Comparison of ENCODE assay signal across 17 cellular contexts in the genomic region with DNA sequence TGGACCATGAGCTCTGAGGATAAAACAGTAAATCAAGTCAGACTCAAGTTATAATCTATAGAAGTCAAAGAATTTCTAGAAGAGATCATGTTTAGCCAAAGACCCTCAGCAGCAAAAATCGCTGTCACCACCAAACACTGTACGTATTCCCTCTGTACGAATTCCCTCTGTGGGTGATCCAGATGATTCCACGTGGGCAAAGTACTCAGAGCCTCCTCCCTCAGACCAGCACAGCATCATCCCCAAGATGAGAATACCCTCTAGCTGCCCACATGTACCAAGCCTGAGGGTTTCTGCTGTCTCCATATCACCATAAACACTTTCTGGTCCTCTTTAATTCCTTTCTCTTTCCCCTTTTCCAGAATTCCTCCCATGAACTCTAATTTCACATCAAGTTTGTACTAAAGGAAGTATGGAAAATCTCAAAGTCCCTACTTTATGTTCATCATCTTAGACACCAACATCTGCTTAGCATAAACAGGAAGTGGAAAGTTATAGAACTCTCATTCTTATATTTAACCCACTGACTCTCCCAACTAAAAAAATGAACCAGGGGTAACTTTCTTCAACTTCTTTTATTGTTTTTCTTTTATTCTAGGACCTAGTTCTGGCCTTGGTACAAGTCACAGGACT. TPM values are rescaled to one million over a fixed set of nuclear protein-coding genes. Genes with fewer than 3 reads are reported as not detected.
DNase-seq lines count a peak whose midpoint lies in the region; ATAC-seq and TF ChIP-seq lines count a peak whose summit lies in the region.
"Had no signal": no experiment of that assay in that cellular context is flagged by ENCODE, and none has a peak within 500 bp of the region (broad histone marks: within the 10 kb centered on the region; RNA-seq: fewer than 3 reads in every experiment).

No MANE protein-coding gene starts in this region.

- POLR2A ChIA-PET in activated CD4-positive, alpha-beta T cell treated with anti-CD3 and anti-CD28 coated beads for 36 hours (lab: Charles Lee) = no interaction called here
- POLR2A ChIA-PET in activated naive CD8-positive, alpha-beta T cell treated with anti-CD3 and anti-CD28 coated beads, Interleukin-2, amount 10 ng/mL, durations not matched to agents 7 days and 5 days (lab: Charles Lee) = interaction anchor here (0.8 to 2.6 kb wide), 5 partner anchors 9 to 99 kb away, joined by 3 to 7 read pairs (median 4); a partner anchor contains a TSS

- intact Hi-C loops in activated CD4-positive, alpha-beta T cell treated with anti-CD3 and anti-CD28 coated beads for 36 hours (cut with DNase I, micrococcal nuclease) = loop anchor here (1.0 to 2.0 kb wide), 2 partner anchors 11 to 19 kb away; a partner anchor contains a TSS
- intact Hi-C loops in sigmoid colon (cut with DNase I) = no loop called here

- H2AFZ ChIP-seq in Loucy (ENCODE audit: low read length) = peak overlapping the region; percentile 88

- H3F3A ChIP-seq in Loucy (ENCODE audit: low read depth) = no peaks in the 10 kb centered on the region

- DNase-seq in activated CD4-positive, alpha-beta T cell treated with anti-CD3 and anti-CD28 coated beads for 36 hours = no peak
- DNase-seq in activated CD4-positive, alpha-beta T cell treated with anti-CD3 and anti-CD28 coated beads, Interleukin-2, amount 50 U/mL, for 4 hours = no peak
- DNase-seq in activated naive CD8-positive, alpha-beta T cell treated with anti-CD3 and anti-CD28 coated beads, Interleukin-2, amount 10 ng/mL, durations not matched to agents 7 days and 5 days = no peak
- DNase-seq in sigmoid colon (no peak), occipital lobe (lab: John Stamatoyannopoulos, UW) (no peak)
- DNase-seq: DMS53; MG63; NCI-H2227 treated with DMSO at 0.1 percent for 48 hours; stimulated activated CD4-positive, alpha-beta T cell treated with anti-CD3 and anti-CD28 coated beads, Interleukin-12 subunit alpha, Interleukin-12 subunit beta, amount 100 ng/mL, for 4 hours had no signal

- peak overlapping the region; percentile 93 for H3K27ac Mint-ChIP-seq in activated CD4-positive, alpha-beta T cell treated with anti-CD3 and anti-CD28 coated beads for 36 hours
- peak overlapping the region; percentile 91 for H3K27ac Mint-ChIP-seq in activated naive CD8-positive, alpha-beta T cell treated with anti-CD3 and anti-CD28 coated beads, Interleukin-2, amount 10 ng/mL, durations not matched to agents 7 days and 5 days

- no peak overlapping the region for H3K9ac ChIP-seq in Loucy (ENCODE audit: low read depth, low read length, poor library complexity, severe bottlenecking)

- TF ChIP-seq POLR2A in sigmoid colon (IDR thresholded peaks at IDR 0.05) (no peak), gastroesophageal sphincter (IDR thresholded peaks at IDR 0.05) (no peak)

- H3K36me3 ChIP-seq in Loucy (ENCODE audit: insufficient read depth, low read length) (no peaks in the 10 kb centered on the region), sigmoid colon (no peaks in the 10 kb centered on the region), gastroesophageal sphincter (no peaks in the 10 kb centered on the region)
- H3K36me3 ChIP-seq: ascending aorta, MG63, vagina had no signal

- peak overlapping the region; percentile 48 for H3K4me3 Mint-ChIP-seq in activated CD4-positive, alpha-beta T cell treated with anti-CD3 and anti-CD28 coated beads for 36 hours
- peak overlapping the region; percentile 73 for H3K4me3 Mint-ChIP-seq in activated naive CD8-positive, alpha-beta T cell treated with anti-CD3 and anti-CD28 coated beads, Interleukin-2, amount 10 ng/mL, durations not matched to agents 7 days and 5 days

- TF ChIP-seq CTCF in Loucy (conservative IDR thresholded peaks at IDR 0.05; ENCODE audit: low read length) (no peak), sigmoid colon (IDR thresholded peaks at IDR 0.05) (no peak), gastroesophageal sphincter (IDR thresholded peaks at IDR 0.05) (no peak)

- no peaks in the 10 kb centered on the region for H4K20me1 ChIP-seq in Loucy (ENCODE audit: insufficient read depth, low read length, poor library complexity, severe bottlenecking)

- CTCF ChIA-PET in activated CD4-positive, alpha-beta T cell treated with anti-CD3 and anti-CD28 coated beads for 36 hours (lab: Charles Lee) = interaction anchor here (2.5 kb wide), 1 partner anchor 8 kb away, joined by 9 read pairs; no protein-coding TSS in a partner anchor

- peaks cover 20% of the 10 kb centered on the region for H3K4me1 ChIP-seq in Loucy (ENCODE audit: insufficient read depth, low read length, poor library complexity, severe bottlenecking)
- no peaks in the 10 kb centered on the region for H3K4me1 ChIP-seq in sigmoid colon
- H3K4me1 ChIP-seq in gastroesophageal sphincter = no peaks in the 10 kb centered on the region
- H3K4me1 ChIP-seq: ascending aorta, vagina had no signal

- H3K9me3 Mint-ChIP-seq in activated CD4-positive, alpha-beta T cell treated with anti-CD3 and anti-CD28 coated beads for 36 hours (ENCODE audit: low read depth) = no peaks in the 10 kb centered on the region
- H3K9me3 Mint-ChIP-seq in activated naive CD8-positive, alpha-beta T cell treated with anti-CD3 and anti-CD28 coated beads, Interleukin-2, amount 10 ng/mL, durations not matched to agents 7 days and 5 days = peaks cover 1% of the 10 kb centered on the region

- H3K9me2 ChIP-seq in Loucy (replicated peaks; ENCODE audit: low read depth, low read length) = no peaks in the 10 kb centered on the region

- H3K79me2 ChIP-seq in Loucy (ENCODE audit: insufficient read depth, low read length) = no peaks in the 10 kb centered on the region

- peak overlapping the region in 3 of 4 donors; percentile 11 to 37 (median 21) for H3K27ac ChIP-seq in sigmoid colon
- H3K27ac ChIP-seq in gastroesophageal sphincter = no peak overlapping the region
- H3K27ac ChIP-seq: ascending aorta, vagina had no signal

- no peaks in the 10 kb centered on the region for H3K27me3 Mint-ChIP-seq in activated CD4-positive, alpha-beta T cell treated with anti-CD3 and anti-CD28 coated beads for 36 hours
- no peaks in the 10 kb centered on the region for H3K27me3 Mint-ChIP-seq in activated naive CD8-positive, alpha-beta T cell treated with anti-CD3 and anti-CD28 coated beads, Interleukin-2, amount 10 ng/mL, durations not matched to agents 7 days and 5 days

- 82 to 88% methylated on average over 4 of the region's 4 CpGs for WGBS in sigmoid colon, 2 donors
- 61 to 81% methylated on average over 4 of the region's 4 CpGs for WGBS in gastroesophageal sphincter (ENCODE audit: low coverage in 1 of 2), 2 donors

- H3K4me1 Mint-ChIP-seq in activated CD4-positive, alpha-beta T cell treated with anti-CD3 and anti-CD28 coated beads for 36 hours = peaks cover 32% of the 10 kb centered on the region
- H3K4me1 Mint-ChIP-seq in activated naive CD8-positive, alpha-beta T cell treated with anti-CD3 and anti-CD28 coated beads, Interleukin-2, amount 10 ng/mL, durations not matched to agents 7 days and 5 days = peaks cover 41% of the 10 kb centered on the region

- H3K4me3 ChIP-seq in Loucy (ENCODE audit: low read length, poor library complexity, severe bottlenecking) (no peak overlapping the region), sigmoid colon (no peak overlapping the region), gastroesophageal sphincter (no peak overlapping the region)
- H3K4me3 ChIP-seq: ascending aorta, MG63, vagina had no signal

- H3K4me2 ChIP-seq in Loucy (ENCODE audit: low read depth, low read length, poor library complexity, severe bottlenecking) = peak overlapping the region; percentile 19

- peaks cover 33% of the 10 kb centered on the region for H3K36me3 Mint-ChIP-seq in activated CD4-positive, alpha-beta T cell treated with anti-CD3 and anti-CD28 coated beads for 36 hours (ENCODE audit: low read depth)
- peaks cover 50% of the 10 kb centered on the region for H3K36me3 Mint-ChIP-seq in activated naive CD8-positive, alpha-beta T cell treated with anti-CD3 and anti-CD28 coated beads, Interleukin-2, amount 10 ng/mL, durations not matched to agents 7 days and 5 days

- H3K27me3 ChIP-seq in Loucy (ENCODE audit: insufficient read depth, low read length, poor library complexity, severe bottlenecking) = peaks cover 8% of the 10 kb centered on the region
- peaks cover 0 to 14% (median 0%) of the 10 kb centered on the region in 3 donors for H3K27me3 ChIP-seq in sigmoid colon
- peaks cover 40% of the 10 kb centered on the region for H3K27me3 ChIP-seq in gastroesophageal sphincter
- H3K27me3 ChIP-seq: ascending aorta, MG63, vagina had no signal

- TF ChIP-seq EP300 in sigmoid colon (IDR thresholded peaks at IDR 0.05) (no peak), gastroesophageal sphincter (IDR thresholded peaks at IDR 0.05) (no peak)

- H3K9me3 ChIP-seq in Loucy (ENCODE audit: insufficient read depth, low read depth, low read length) (no peaks in the 10 kb centered on the region), sigmoid colon (no peaks in the 10 kb centered on the region), gastroesophageal sphincter (no peaks in the 10 kb centered on the region)
- H3K9me3 ChIP-seq: ascending aorta, MG63, vagina had no signal

- no peak for ATAC-seq in activated CD4-positive, alpha-beta T cell treated with anti-CD3 and anti-CD28 coated beads for 36 hours
- ATAC-seq in activated naive CD8-positive, alpha-beta T cell treated with anti-CD3 and anti-CD28 coated beads, Interleukin-2, amount 10 ng/mL, durations not matched to agents 7 days and 5 days (ENCODE audit: low read depth) = no peak
- ATAC-seq in GM21447 (IDR thresholded peaks at IDR 0.05; ENCODE audit: unreplicated experiment) = no peak
- no peak for ATAC-seq in gastroesophageal sphincter

RNA-seq across cellular contexts. Expression of a gene that starts 18.7 kb away (rescaled TPM):
- total RNA-seq in activated CD4-positive, alpha-beta T cell treated with anti-CD3 and anti-CD28 coated beads for 36 hours = 100 to 1,000 TPM; 168 to 193 TPM
- 100 to 1,000 TPM; 181 to 189 TPM for total RNA-seq in activated naive CD8-positive, alpha-beta T cell treated with anti-CD3 and anti-CD28 coated beads, Interleukin-2, amount 10 ng/mL, durations not matched to agents 7 days and 5 days
- total RNA-seq in sigmoid colon (1 to 10 TPM; 3.3 to 6.1 (median 5.6) TPM), gastroesophageal sphincter (1 to 10 TPM in 3 of 4 donors, under 1 TPM in 1; 0.58 to 5.7 (median 2.4) TPM), occipital lobe (1.2 TPM)
- 10 to 100 TPM in 2 of 3 donors, 1 to 10 TPM in 1; 9.0 to 35.1 (median 16.5) TPM for polyA plus RNA-seq in sigmoid colon
- total RNA-seq: A673, ascending aorta had no signal

RNA-seq across cellular contexts. Expression of a gene that starts 29.7 kb away (rescaled TPM):
- not detected for total RNA-seq in activated CD4-positive, alpha-beta T cell treated with anti-CD3 and anti-CD28 coated beads for 36 hours
- total RNA-seq in activated naive CD8-positive, alpha-beta T cell treated with anti-CD3 and anti-CD28 coated beads, Interleukin-2, amount 10 ng/mL, durations not matched to agents 7 days and 5 days = not detected
- total RNA-seq in sigmoid colon (1 to 10 TPM in 3 of 4 donors, under 1 TPM in 1; 0.95 to 1.7 (median 1.2) TPM), gastroesophageal sphincter (1 to 10 TPM in 1 of 4 donors, under 1 TPM in 3; 0.25 to 1.0 (median 0.49) TPM), occipital lobe (5.8 TPM)
- polyA plus RNA-seq in sigmoid colon = under 1 TPM; 0.23 to 0.74 (median 0.60) TPM
- total RNA-seq: A673; T-helper 2 cell treated with Interferon-gamma antibody and Interleukin-4, amounts not matched to agents 100 ng/mL and 5 ng/mL, for 36 hours had no signal

RNA-seq across cellular contexts. Expression of a gene that starts 46.1 kb away (rescaled TPM):
- total RNA-seq in activated CD4-positive, alpha-beta T cell treated with anti-CD3 and anti-CD28 coated beads for 36 hours = 10 to 100 TPM; 45.9 to 53.2 TPM
- 10 to 100 TPM; 24.5 to 29.8 TPM for total RNA-seq in activated naive CD8-positive, alpha-beta T cell treated with anti-CD3 and anti-CD28 coated beads, Interleukin-2, amount 10 ng/mL, durations not matched to agents 7 days and 5 days
- total RNA-seq in sigmoid colon = under 1 TPM; 0.16 to 0.55 (median 0.31) TPM
- polyA plus RNA-seq in sigmoid colon = 1 to 10 TPM; 2.4 to 6.2 (median 4.4) TPM
- total RNA-seq in gastroesophageal sphincter = 1 to 10 TPM in 1 of 4 donors, under 1 TPM in 3; 0.54 to 3.8 (median 0.65) TPM
- 1.6 TPM for total RNA-seq in occipital lobe

RNA-seq across cellular contexts. Expression of a gene that starts 53.5 kb away (rescaled TPM):
- total RNA-seq in activated CD4-positive, alpha-beta T cell treated with anti-CD3 and anti-CD28 coated beads for 36 hours = under 1 TPM; 0.26 to 0.27 TPM
- under 1 TPM in 1 of 2 experiments, not detected in 1; 0.17 TPM for total RNA-seq in activated naive CD8-positive, alpha-beta T cell treated with anti-CD3 and anti-CD28 coated beads, Interleukin-2, amount 10 ng/mL, durations not matched to agents 7 days and 5 days
- total RNA-seq in sigmoid colon (1 to 10 TPM; 1.3 to 2.2 (median 1.5) TPM), gastroesophageal sphincter (1 to 10 TPM; 2.7 to 5.8 (median 3.8) TPM), occipital lobe (12.2 TPM)
- polyA plus RNA-seq in sigmoid colon = 1 to 10 TPM in 2 of 3 donors, under 1 TPM in 1; 0.92 to 1.3 (median 1.2) TPM

RNA-seq across cellular contexts. Expression of a gene that starts 58.0 kb away (rescaled TPM):
- total RNA-seq in activated CD4-positive, alpha-beta T cell treated with anti-CD3 and anti-CD28 coated beads for 36 hours = 10 to 100 TPM; 26.7 to 30.1 TPM
- total RNA-seq in activated naive CD8-positive, alpha-beta T cell treated with anti-CD3 and anti-CD28 coated beads, Interleukin-2, amount 10 ng/mL, durations not matched to agents 7 days and 5 days = 1 to 10 TPM; 8.2 to 9.2 TPM
- total RNA-seq in sigmoid colon (10 to 100 TPM in 1 of 4 donors, 1 to 10 TPM in 3; 7.7 to 12.8 (median 8.3) TPM), gastroesophageal sphincter (10 to 100 TPM in 3 of 4 donors, 1 to 10 TPM in 1; 8.7 to 57.0 (median 12.1) TPM), occipital lobe (1.4 TPM)
- polyA plus RNA-seq in sigmoid colon = 10 to 100 TPM in 2 of 3 donors, 1 to 10 TPM in 1; 9.6 to 27.6 (median 13.9) TPM
- total RNA-seq: A673 had no signal
- polyA plus RNA-seq: neural cell had no signal

Comparison
In these comparisons a context has a peak if more than half of its experiments do, and no peak if none do; other contexts are left out.
1. H3K27ac ChIP-seq: peak in sigmoid colon (3 of 4); none in gastroesophageal sphincter (0 of 4).
2. RNA of a gene that starts 18.7 kb away (total RNA-seq): 168 to 193 TPM in activated CD4-positive, alpha-beta T cell treated with anti-CD3 and anti-CD28 coated beads for 36 hours and 181 to 189 TPM in activated naive CD8-positive, alpha-beta T cell treated with anti-CD3 and anti-CD28 coated beads, Interleukin-2, amount 10 ng/mL, durations not matched to agents 7 days and 5 days; 3.3 to 6.1 TPM in sigmoid colon, 0.58 to 5.7 TPM in gastroesophageal sphincter and 1.2 TPM in occipital lobe (single experiment); every median in the first group is over 10 times any median in the second.